9 cellular contexts compared by ENCODE assay signal in the genomic region with DNA sequence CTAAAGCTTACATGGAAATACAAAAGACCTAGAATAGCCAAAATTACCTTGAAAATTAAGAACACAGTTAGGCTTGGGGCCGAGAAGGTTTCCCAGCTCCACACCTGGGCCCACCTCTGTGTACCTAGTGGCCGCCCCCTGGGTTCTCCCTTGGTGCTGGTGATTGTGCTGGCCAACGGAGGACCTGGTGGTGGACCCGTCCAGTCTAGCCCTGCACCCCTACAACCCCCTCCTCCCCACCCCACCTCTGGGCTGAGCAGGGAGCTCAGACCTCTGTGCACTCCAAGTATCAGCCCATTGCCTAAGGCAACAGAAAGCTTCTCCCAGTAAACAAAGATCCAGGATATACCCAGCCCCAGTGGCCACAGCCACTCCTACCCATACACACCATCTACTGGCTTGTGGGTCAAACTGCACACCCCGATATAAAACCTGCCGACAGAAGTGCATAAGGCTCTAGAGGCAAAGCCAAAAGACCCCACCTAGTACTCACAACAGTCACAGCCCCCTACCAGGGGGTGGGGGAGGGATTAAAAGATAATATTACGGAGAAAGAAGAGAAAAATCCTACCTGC.
DNase-seq lines count a peak whose midpoint lies in the region; ATAC-seq, FAIRE-seq and TF ChIP-seq lines count a peak whose summit lies in the region.
"Had no signal": no experiment of that assay in that cellular context is flagged by ENCODE, and none has a peak within 500 bp of the region (broad histone marks: within the 10 kb centered on the region; RNA-seq: fewer than 3 reads in every experiment).

No MANE protein-coding gene starts in this region.

- H4K20me1 ChIP-seq in GM12878 (ENCODE audit: control insufficient read depth, insufficient read depth), result no peaks in the 10 kb centered on the region
- H4K20me1 ChIP-seq in HepG2 (ENCODE audit: insufficient read depth, low read length), result no peaks in the 10 kb centered on the region

- TF ChIP-seq POLR2A in GM12878 (IDR thresholded peaks at IDR 0.05; ENCODE audit: low read depth, low read length), result no peak
- no peak for TF ChIP-seq POLR2A in HepG2 (IDR thresholded peaks at IDR 0.05; ENCODE audit: insufficient read depth in 1 of 2, low read depth in 2 of 2, low read length in 2 of 2)

- intact Hi-C loops in GM12878 (cut with micrococcal nuclease; ENCODE audit: unreplicated experiment), result no loop called here
- intact Hi-C loops in HepG2 (cut with micrococcal nuclease; ENCODE audit: unreplicated experiment), result loop anchor here (1.0 to 5.0 kb wide), 2 partner anchors 222 to 283 kb away; no protein-coding TSS in a partner anchor

- H3K27ac ChIP-seq in HEK293 (ENCODE audit: extremely low read depth, low read depth, low read length), result no peak overlapping the region
- H3K27ac ChIP-seq in GM12878 (ENCODE audit: control insufficient read depth, insufficient read depth), result no peak overlapping the region
- no peak overlapping the region for H3K27ac ChIP-seq in HepG2 (ENCODE audit: extremely low read length, insufficient read depth, low read length)

- POLR2A ChIA-PET in HEK293 (lab: Yijun Ruan, JAX), result no interaction called here
- POLR2A ChIA-PET in GM12878 (lab: Charles Lee), result no interaction called here
- POLR2A ChIA-PET in HepG2 (lab: Yijun Ruan, JAX), result no interaction called here

- H3K4me1 ChIP-seq in BE2C (no peaks in the 10 kb centered on the region; the same call in 1 of the 2 replicates), HEK293 (ENCODE audit: control insufficient read depth, insufficient read depth, low read length) (no peaks in the 10 kb centered on the region), GM12878 (ENCODE audit: control insufficient read depth, insufficient read depth, low read length) (no peaks in the 10 kb centered on the region), HepG2 (ENCODE audit: insufficient read depth, low read length) (peaks cover 12% of the 10 kb centered on the region)

- ATAC-seq in GM12878 (0 out of 3 replicates have a peak, but pooled peaks have one; percentile 17), HepG2 (peak; percentile 82), GM21367 (IDR thresholded peaks at IDR 0.05; ENCODE audit: unreplicated experiment) (no peak), HG03460 (IDR thresholded peaks at IDR 0.05; ENCODE audit: unreplicated experiment) (no peak)

- H3K4me2 ChIP-seq in GM12878 (ENCODE audit: control insufficient read depth, insufficient read depth) (no peak overlapping the region), HepG2 (ENCODE audit: low read depth, low read length) (no peak overlapping the region)

- H3K9me3 ChIP-seq in BE2C (no peaks in the 10 kb centered on the region), HEK293 (ENCODE audit: control insufficient read depth, insufficient read depth, low read depth, low read length) (no peaks in the 10 kb centered on the region; the same call in 1 of the 2 replicates), GM12878 (replicated peaks; ENCODE audit: control insufficient read depth, insufficient read depth, low read length) (peaks cover 2% of the 10 kb centered on the region; the same call in 2 of the 3 replicates), HepG2 (ENCODE audit: low read length) (peaks cover 13% of the 10 kb centered on the region; the same call in 1 of the 2 replicates)

- H3K27me3 ChIP-seq in BE2C (no peaks in the 10 kb centered on the region), GM12878 (replicated peaks in 1 of 2; ENCODE audit: control insufficient read depth in 2 of 2, insufficient read depth in 2 of 2, low read length in 1 of 2) (no peaks in the 10 kb centered on the region), HepG2 (ENCODE audit: control insufficient read depth in 1 of 2, insufficient read depth in 2 of 2, low read length in 2 of 2) (no peaks in the 10 kb centered on the region)

- 70% methylated on average over 7 of the region's 7 CpGs for WGBS in GM12878 (ENCODE audit: insufficient coverage, insufficient replicate concordance, low lambda C conversion rate, missing lambda C conversion rate)
- WGBS in HepG2 (ENCODE audit: low lambda C conversion rate), result 48% methylated on average over 7 of the region's 7 CpGs

- H3K36me3 ChIP-seq in BE2C, result no peaks in the 10 kb centered on the region
- peaks cover 0 to 5% of the 10 kb centered on the region in 2 experiments; a peak in 2 of 3 replicates for H3K36me3 ChIP-seq in HEK293 (ENCODE audit: control insufficient read depth in 2 of 2, insufficient read depth in 1 of 2, low read length in 2 of 2)
- no peaks in the 10 kb centered on the region for H3K36me3 ChIP-seq in GM12878 (ENCODE audit: control insufficient read depth in 2 of 2, insufficient read depth in 2 of 2, low read length in 1 of 2)
- no peaks in the 10 kb centered on the region for H3K36me3 ChIP-seq in HepG2 (replicated peaks in 1 of 2; ENCODE audit: control insufficient read depth in 1 of 2, insufficient read depth in 2 of 2, low read length in 2 of 2)

- no peak overlapping the region for H3K4me3 ChIP-seq in BE2C (ENCODE audit: low read depth, low read length)
- no peak overlapping the region for H3K4me3 ChIP-seq in HEK293 (ENCODE audit: low read depth, low read length)
- H3K4me3 ChIP-seq in GM12878, result no peak overlapping the region
- H3K4me3 ChIP-seq in HepG2 (replicated peaks in 1 of 3; ENCODE audit: insufficient read depth in 1 of 3, low read depth in 2 of 3, low read length in 3 of 3), result no peak overlapping the region

- in situ Hi-C loops in GM12878 (cut with MboI) (no loop called here), HepG2 (cut with HindIII; ENCODE audit: extremely low pct_ligation_motif_present, low pct_unique_long_range_greater_than_20kb) (no loop called here)

- DNase-seq in BE2C, result peak; percentile 51
- DNase-seq in GM12878 (ENCODE audit: low read depth, low spot score), result no peak
- peak; percentile 57 for DNase-seq in HepG2 (ENCODE audit: low spot score)
- DNase-seq in activated CD4-positive, alpha-beta T cell treated with anti-CD3 and anti-CD28 coated beads for 1 hour, result no peak
- no peak for DNase-seq in ureter (ENCODE audit: low spot score)
- DNase-seq: stimulated activated CD4-positive, alpha-beta T cell treated with anti-CD3 and anti-CD28 coated beads, Interleukin-12 subunit alpha, Interleukin-12 subunit beta, amount 100 ng/mL, for 4 hours had no signal

- TF ChIP-seq EP300 in GM12878 (IDR thresholded peaks at IDR 0.05; ENCODE audit: borderline replicate concordance in 1 of 2, control insufficient read depth in 1 of 2, low read depth in 2 of 2, low read length in 2 of 2), result no peak
- no peak for TF ChIP-seq EP300 in HepG2 (IDR thresholded peaks at IDR 0.05; ENCODE audit: low read depth in 2 of 2, low read length in 2 of 2)
- no peak for TF ChIP-seq EP300 in HepG2 (CRISPR knock-in tag; IDR thresholded peaks at IDR 0.05; ENCODE audit: borderline replicate concordance)

- CTCF ChIA-PET in HEK293 (lab: Yijun Ruan, JAX) (no interaction called here), GM12878 (lab: Yijun Ruan, JAX) (interaction anchor here (0.7 kb wide), 1 partner anchor 282 kb away, joined by 3 read pairs; no protein-coding TSS in a partner anchor), HepG2 (lab: Yijun Ruan, JAX; ENCODE audit: low intra/inter-chr PET ratio, low total read pairs) (interaction anchor here (1.2 to 1.7 kb wide), 2 partner anchors 280 to 283 kb away, joined by 3 to 14 read pairs; no protein-coding TSS in a partner anchor)

- RAD21 ChIA-PET in GM12878 (lab: Charles Lee; ENCODE audit: unreplicated experiment), result no interaction called here

- H2AFZ ChIP-seq in GM12878 (ENCODE audit: control insufficient read depth, low read depth, low read length) (no peak overlapping the region), HepG2 (ENCODE audit: low read length) (no peak overlapping the region)

- BruUV-seq in GM12878 (replicated peaks; lab: Mats Ljungman, UMichigan) (no TSS peak), HepG2 (replicated peaks; lab: Mats Ljungman, UMichigan) (no TSS peak)

- no peak overlapping the region for H3K9ac ChIP-seq in GM12878 (ENCODE audit: control insufficient read depth, insufficient read depth, low read length)
- no peak overlapping the region for H3K9ac ChIP-seq in HepG2 (ENCODE audit: insufficient read depth, low read depth, low read length)

- FAIRE-seq in GM12878 (lab: Jason Lieb, UNC) (no peak), HepG2 (lab: Jason Lieb, UNC) (peak; percentile 68)

- TF ChIP-seq RAD21 in GM12878 (IDR thresholded peaks at IDR 0.05; ENCODE audit: insufficient read depth, low read depth, low read length) (peak; percentile 38), HepG2 (CRISPR knock-in tag; IDR thresholded peaks at IDR 0.05) (peak; percentile 78)

- TF ChIP-seq CTCF in BE2C (IDR thresholded peaks at IDR 0.05; ENCODE audit: low read depth, low read length), result peak; percentile 63
- TF ChIP-seq CTCF in HEK293 (tag by site-specific recombination; IDR thresholded peaks at IDR 0.05), result peak; percentile 15; the same call in 1 of the 2 replicates
- TF ChIP-seq CTCF in GM12878 (IDR thresholded peaks at IDR 0.05 in 2 of 3, conservative IDR thresholded peaks at IDR 0.05 in 1 of 3; ENCODE audit: control insufficient read depth in 2 of 3, extremely low read depth in 1 of 3, insufficient read depth in 1 of 3, low read depth in 3 of 3, low read length in 3 of 3), result peak in 2 of 3 experiments; percentile 28 to 38; a peak in 3 of 6 replicates
- peak; percentile 81 for TF ChIP-seq CTCF in HepG2 (CRISPR knock-in tag; IDR thresholded peaks at IDR 0.05)

- SMC1A ChIA-PET in GM12878 (lab: Charles Lee; ENCODE audit: uncharacterized antibody, unreplicated experiment), result no interaction called here

- H3K79me2 ChIP-seq in GM12878 (ENCODE audit: control insufficient read depth, insufficient read depth, low read length) (no peaks in the 10 kb centered on the region), HepG2 (ENCODE audit: insufficient read depth, low read length) (no peaks in the 10 kb centered on the region)

TF ChIP-seq in HEK293, 187 proteins besides CTCF, POLR2A, EP300 and RAD21 (continues in another document):
- TF ChIP-seq ZNF558 (tag by site-specific recombination; IDR thresholded peaks at IDR 0.05) (no peak), ZNF654 (tag by site-specific recombination; IDR thresholded peaks at IDR 0.05; ENCODE audit: low read depth) (peak; percentile 29; the same call in 1 of the 2 replicates), ZNF221 (tag by site-specific recombination; IDR thresholded peaks at IDR 0.05; ENCODE audit: borderline replicate concordance) (no peak), ZNF335 (tag by site-specific recombination; conservative IDR thresholded peaks at IDR 0.05) (no peak)

TF ChIP-seq in GM12878, 131 proteins besides CTCF, POLR2A, EP300 and RAD21 (continues in another document):
- 0 out of 2 replicates have a peak, but pooled peaks have one; percentile 6 for TF ChIP-seq SMC3 (IDR thresholded peaks at IDR 0.05; ENCODE audit: borderline replicate concordance, low read length)

TF ChIP-seq in HepG2, 621 proteins besides CTCF, POLR2A, EP300 and RAD21 (continues in another document):
- TF ChIP-seq SMC3 (IDR thresholded peaks at IDR 0.05; ENCODE audit: low read length) (peak; percentile 90), RBAK (CRISPR knock-in tag; IDR thresholded peaks at IDR 0.05) (no peak), ZNF678 (CRISPR knock-in tag; IDR thresholded peaks at IDR 0.05) (no peak), FOXK1 (CRISPR knock-in tag; IDR thresholded peaks at IDR 0.05; ENCODE audit: borderline replicate concordance, low read depth) (peak; percentile 34; the same call in 1 of the 2 replicates), STAG1 (CRISPR knock-in tag; IDR thresholded peaks at IDR 0.05) (peak; percentile 82), JARID2 (CRISPR knock-in tag; IDR thresholded peaks at IDR 0.05; ENCODE audit: insufficient replicate concordance) (no peak)

Comparison
In these comparisons a context has a peak if more than half of its experiments do, and no peak if none do; other contexts are left out.
1. DNase-seq: peak in BE2C (single experiment) and HepG2 (single experiment); none in GM12878 (single experiment), activated CD4-positive, alpha-beta T cell treated with anti-CD3 and anti-CD28 coated beads for 1 hour (single experiment) and ureter (single experiment).
2. CTCF ChIP-seq: peak in every context shown above with its lines; median percentile 81 in HepG2; 63 in BE2C; 33 in GM12878; 15 in HEK293.
3. ATAC-seq: peak in GM12878 (single experiment) and HepG2 (single experiment); none in GM21367 (single experiment) and HG03460 (single experiment).